ENCODE assay signal across 14 cellular contexts in the genomic region with DNA sequence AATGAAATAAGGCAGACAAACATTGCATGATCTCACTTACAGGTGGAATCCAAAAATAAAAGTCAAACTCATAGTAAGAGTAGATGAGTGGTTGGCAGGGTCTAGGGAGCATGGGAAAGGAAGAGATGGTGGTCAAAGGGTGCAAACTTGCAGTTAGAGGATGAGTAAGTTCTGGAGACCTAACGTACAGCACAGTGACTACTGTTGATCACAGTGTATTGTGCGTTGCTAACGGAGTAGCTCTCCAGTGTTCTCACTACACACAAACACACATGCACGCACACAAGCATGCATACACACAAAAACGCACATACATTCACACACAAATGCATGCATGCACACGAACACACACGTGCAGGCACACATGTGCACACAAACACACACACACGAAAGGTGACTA.
DNase-seq lines count a peak whose midpoint lies in the region; ATAC-seq, FAIRE-seq and TF ChIP-seq lines count a peak whose summit lies in the region.
"Had no signal": no experiment of that assay in that cellular context is flagged by ENCODE, and none has a peak within 500 bp of the region (broad histone marks: within the 10 kb centered on the region; RNA-seq: fewer than 3 reads in every experiment).

No MANE protein-coding gene starts in this region.

- DNase-seq in H54 (ENCODE audit: insufficient read length, low spot score): no peak
- DNase-seq in NCI-H524 treated with DMSO at 0.1 percent for 48 hours (lab: John Stamatoyannopoulos, UW): no peak
- DNase-seq in UCSD-AML1 (lab: John Stamatoyannopoulos, UW; ENCODE audit: unreplicated experiment): no peak
- no peak for DNase-seq in GM19238 (ENCODE audit: insufficient read length, low spot score)
- DNase-seq: activated naive CD4-positive, alpha-beta T cell; GM23248; NCI-H1092; SIG-M5; stimulated activated CD4-positive, alpha-beta T cell treated with anti-CD3 and anti-CD28 coated beads, Interleukin-1b, Interleukin-23, amount 100 ng/mL, for 48 hours; stimulated activated naive CD4-positive, alpha-beta T cell had no signal

- ATAC-seq in GM18502 (IDR thresholded peaks at IDR 0.05; ENCODE audit: poor library complexity, unreplicated experiment): peak; percentile 92
- peak; percentile 95 for ATAC-seq in GM19351 (IDR thresholded peaks at IDR 0.05; ENCODE audit: unreplicated experiment)
- peak; percentile 90 for ATAC-seq in HG02870 (IDR thresholded peaks at IDR 0.05; ENCODE audit: unreplicated experiment)
- peak; percentile 59 for ATAC-seq in HG03575 (IDR thresholded peaks at IDR 0.05; ENCODE audit: extremely low read depth, insufficient number of reproducible peaks, low FRiP score, unreplicated experiment)

- FAIRE-seq in H54 (lab: Jason Lieb, UNC): no peak

- TF ChIP-seq POLR2A in H54 (IDR thresholded peaks at IDR 0.05; ENCODE audit: low read depth, low read length): no peak
